ENCODE assay signal across 6 cellular contexts in genomic region chr16:58713742-58714141, GRCh38.
"Had no signal": no experiment of that assay in that cellular context is flagged by ENCODE, and none has a peak within 500 bp of the region (broad histone marks: within the 10 kb centered on the region; RNA-seq: fewer than 3 reads in every experiment).

No MANE protein-coding gene starts in this region.

- FAIRE-seq: GM12891, GM12892, GM18507, GM19239 had no signal

- DNase-seq: GDM1, GF-D8 had no signal
